1 cellular context compared by ENCODE assay signal in genomic region chr11:35639591-35640179, GRCh38.
TF ChIP-seq lines count a peak whose summit lies in the region.

No MANE protein-coding gene starts in this region.

TF ChIP-seq in WTC11, 78 proteins besides CTCF, POLR2A, EP300 and RAD21 (continued from another document):
- TF ChIP-seq, protein P1, sequence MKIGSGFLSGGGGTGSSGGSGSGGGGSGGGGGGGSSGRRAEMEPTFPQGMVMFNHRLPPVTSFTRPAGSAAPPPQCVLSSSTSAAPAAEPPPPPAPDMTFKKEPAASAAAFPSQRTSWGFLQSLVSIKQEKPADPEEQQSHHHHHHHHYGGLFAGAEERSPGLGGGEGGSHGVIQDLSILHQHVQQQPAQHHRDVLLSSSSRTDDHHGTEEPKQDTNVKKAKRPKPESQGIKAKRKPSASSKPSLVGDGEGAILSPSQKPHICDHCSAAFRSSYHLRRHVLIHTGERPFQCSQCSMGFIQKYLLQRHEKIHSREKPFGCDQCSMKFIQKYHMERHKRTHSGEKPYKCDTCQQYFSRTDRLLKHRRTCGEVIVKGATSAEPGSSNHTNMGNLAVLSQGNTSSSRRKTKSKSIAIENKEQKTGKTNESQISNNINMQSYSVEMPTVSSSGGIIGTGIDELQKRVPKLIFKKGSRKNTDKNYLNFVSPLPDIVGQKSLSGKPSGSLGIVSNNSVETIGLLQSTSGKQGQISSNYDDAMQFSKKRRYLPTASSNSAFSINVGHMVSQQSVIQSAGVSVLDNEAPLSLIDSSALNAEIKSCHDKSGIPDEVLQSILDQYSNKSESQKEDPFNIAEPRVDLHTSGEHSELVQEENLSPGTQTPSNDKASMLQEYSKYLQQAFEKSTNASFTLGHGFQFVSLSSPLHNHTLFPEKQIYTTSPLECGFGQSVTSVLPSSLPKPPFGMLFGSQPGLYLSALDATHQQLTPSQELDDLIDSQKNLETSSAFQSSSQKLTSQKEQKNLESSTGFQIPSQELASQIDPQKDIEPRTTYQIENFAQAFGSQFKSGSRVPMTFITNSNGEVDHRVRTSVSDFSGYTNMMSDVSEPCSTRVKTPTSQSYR (CRISPR knock-in tag; IDR thresholded peaks at IDR 0.05) = no peak
- TF ChIP-seq CREM (CRISPR knock-in tag; IDR thresholded peaks at IDR 0.05) = no peak
- TF ChIP-seq ZNF317 (CRISPR knock-in tag; IDR thresholded peaks at IDR 0.05; ENCODE audit: borderline replicate concordance, low read depth) = no peak
- TF ChIP-seq, protein P2, sequence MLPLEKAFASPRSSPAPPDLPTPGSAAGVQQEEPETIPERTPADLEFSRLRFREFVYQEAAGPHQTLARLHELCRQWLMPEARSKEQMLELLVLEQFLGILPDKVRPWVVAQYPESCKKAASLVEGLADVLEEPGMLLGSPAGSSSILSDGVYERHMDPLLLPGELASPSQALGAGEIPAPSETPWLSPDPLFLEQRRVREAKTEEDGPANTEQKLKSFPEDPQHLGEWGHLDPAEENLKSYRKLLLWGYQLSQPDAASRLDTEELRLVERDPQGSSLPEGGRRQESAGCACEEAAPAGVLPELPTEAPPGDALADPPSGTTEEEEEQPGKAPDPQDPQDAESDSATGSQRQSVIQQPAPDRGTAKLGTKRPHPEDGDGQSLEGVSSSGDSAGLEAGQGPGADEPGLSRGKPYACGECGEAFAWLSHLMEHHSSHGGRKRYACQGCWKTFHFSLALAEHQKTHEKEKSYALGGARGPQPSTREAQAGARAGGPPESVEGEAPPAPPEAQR (CRISPR knock-in tag; IDR thresholded peaks at IDR 0.05) = no peak
- TF ChIP-seq, protein P3, sequence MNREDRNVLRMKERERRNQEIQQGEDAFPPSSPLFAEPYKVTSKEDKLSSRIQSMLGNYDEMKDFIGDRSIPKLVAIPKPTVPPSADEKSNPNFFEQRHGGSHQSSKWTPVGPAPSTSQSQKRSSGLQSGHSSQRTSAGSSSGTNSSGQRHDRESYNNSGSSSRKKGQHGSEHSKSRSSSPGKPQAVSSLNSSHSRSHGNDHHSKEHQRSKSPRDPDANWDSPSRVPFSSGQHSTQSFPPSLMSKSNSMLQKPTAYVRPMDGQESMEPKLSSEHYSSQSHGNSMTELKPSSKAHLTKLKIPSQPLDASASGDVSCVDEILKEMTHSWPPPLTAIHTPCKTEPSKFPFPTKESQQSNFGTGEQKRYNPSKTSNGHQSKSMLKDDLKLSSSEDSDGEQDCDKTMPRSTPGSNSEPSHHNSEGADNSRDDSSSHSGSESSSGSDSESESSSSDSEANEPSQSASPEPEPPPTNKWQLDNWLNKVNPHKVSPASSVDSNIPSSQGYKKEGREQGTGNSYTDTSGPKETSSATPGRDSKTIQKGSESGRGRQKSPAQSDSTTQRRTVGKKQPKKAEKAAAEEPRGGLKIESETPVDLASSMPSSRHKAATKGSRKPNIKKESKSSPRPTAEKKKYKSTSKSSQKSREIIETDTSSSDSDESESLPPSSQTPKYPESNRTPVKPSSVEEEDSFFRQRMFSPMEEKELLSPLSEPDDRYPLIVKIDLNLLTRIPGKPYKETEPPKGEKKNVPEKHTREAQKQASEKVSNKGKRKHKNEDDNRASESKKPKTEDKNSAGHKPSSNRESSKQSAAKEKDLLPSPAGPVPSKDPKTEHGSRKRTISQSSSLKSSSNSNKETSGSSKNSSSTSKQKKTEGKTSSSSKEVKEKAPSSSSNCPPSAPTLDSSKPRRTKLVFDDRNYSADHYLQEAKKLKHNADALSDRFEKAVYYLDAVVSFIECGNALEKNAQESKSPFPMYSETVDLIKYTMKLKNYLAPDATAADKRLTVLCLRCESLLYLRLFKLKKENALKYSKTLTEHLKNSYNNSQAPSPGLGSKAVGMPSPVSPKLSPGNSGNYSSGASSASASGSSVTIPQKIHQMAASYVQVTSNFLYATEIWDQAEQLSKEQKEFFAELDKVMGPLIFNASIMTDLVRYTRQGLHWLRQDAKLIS (CRISPR knock-in tag; IDR thresholded peaks at IDR 0.05; ENCODE audit: borderline replicate concordance) = no peak
